ENCODE assay signal across 8 cellular contexts in genomic region chr9:136991993-136992818, GRCh38. TPM values are rescaled to one million over a fixed set of nuclear protein-coding genes. Genes with fewer than 3 reads are reported as not detected.
A peak's percentile ranks its signal among the peaks of the same experiment; 100 is the strongest.
DNase-seq lines count a peak whose midpoint lies in the region; ATAC-seq and TF ChIP-seq lines count a peak whose summit lies in the region.

Gene PAXX, plus strand, starts transcription at chr9:136992422. Its CDS starts 22 bp downstream, at chr9:136992444.

- peak within 1 kb of the TSS; percentile 82 for H3K27ac Mint-ChIP-seq in Caco-2 (ENCODE audit: unreplicated experiment)

- H3K36me3 ChIP-seq in Caco-2 (ENCODE audit: control insufficient read depth, insufficient read depth, low read length) (no peaks in the 10 kb centered on the region), OCI-LY3 (replicated peaks; ENCODE audit: low read depth, low read length) (peaks cover 7% of the 10 kb centered on the region), mucosa of descending colon (ENCODE audit: low read depth) (no peaks in the 10 kb centered on the region)

- TF ChIP-seq CTCF in Caco-2 (IDR thresholded peaks at IDR 0.05; ENCODE audit: insufficient read depth in 1 of 2, low read depth in 1 of 2, low read length in 1 of 2, severe bottlenecking in 1 of 2, unreplicated experiment in 1 of 2) (no peak), GM20000 (IDR thresholded peaks at IDR 0.05; ENCODE audit: extremely low read depth, missing control alignments) (no peak), OCI-LY3 (IDR thresholded peaks at IDR 0.05; ENCODE audit: low read depth, low read length) (no peak), epithelial cell of esophagus (IDR thresholded peaks at IDR 0.05; ENCODE audit: insufficient read depth, low read depth, low read length, missing control alignments) (no peak), mucosa of descending colon (IDR thresholded peaks at IDR 0.05) (no peak)

- peak within 1 kb of the TSS; percentile 96 for H3K4me2 ChIP-seq in OCI-LY3 (ENCODE audit: low read length)

- H3K4me1 ChIP-seq in Caco-2 (peaks cover 55% of the 10 kb centered on the region), OCI-LY3 (ENCODE audit: low read length) (peaks cover 10% of the 10 kb centered on the region; the same call in 1 of the 2 replicates), mucosa of descending colon (ENCODE audit: low read depth) (peaks cover 41% of the 10 kb centered on the region)

- TSS peak; percentile 88 for BruUV-seq in Caco-2 (replicated peaks; lab: Mats Ljungman, UMichigan)

- POLR2A ChIA-PET in Caco-2 (lab: Charles Lee): interaction anchor here (0.6 to 1.0 kb wide), 9 partner anchors 17 to 202 kb away, joined by 3 to 13 read pairs (median 4); partner anchors contain the start of genes MAN1B1, TMEM141 and TRAF2

- intact Hi-C loops in Caco-2 (cut with micrococcal nuclease; ENCODE audit: unreplicated experiment): no loop called here
- intact Hi-C loops in mucosa of descending colon (cut with DNase I, micrococcal nuclease): no loop called here

- peak; percentile 91 for ATAC-seq in mucosa of descending colon

- H2AFZ ChIP-seq in OCI-LY3 (ENCODE audit: low read depth, low read length): 0 out of 2 replicates have a peak within 1 kb of the TSS, but pooled peaks have one; percentile 71

- H3K9me3 ChIP-seq in Caco-2 (no peaks in the 10 kb centered on the region), OCI-LY3 (ENCODE audit: insufficient read depth, low read length) (no peaks in the 10 kb centered on the region), mucosa of descending colon (no peaks in the 10 kb centered on the region)

- peak within 1 kb of the TSS; percentile 72 for H3K9ac ChIP-seq in OCI-LY3 (ENCODE audit: low read length)

- H3K4me3 Mint-ChIP-seq in Caco-2 (ENCODE audit: unreplicated experiment): peak within 1 kb of the TSS; percentile 83

- no peaks in the 10 kb centered on the region for H3K27me3 Mint-ChIP-seq in Caco-2 (ENCODE audit: insufficient read depth, unreplicated experiment)

- peaks cover 36% of the 10 kb centered on the region for H3K36me3 Mint-ChIP-seq in Caco-2 (ENCODE audit: insufficient read depth, unreplicated experiment)

- H3K4me3 ChIP-seq in Caco-2 (ENCODE audit: low read depth, low read length) (peak within 1 kb of the TSS; percentile 87), OCI-LY3 (ENCODE audit: low read length) (peak within 1 kb of the TSS; percentile 87), epithelial cell of esophagus (ENCODE audit: low read length) (peak within 1 kb of the TSS; percentile 65), mucosa of descending colon (peak within 1 kb of the TSS; percentile 36)

- CTCF ChIA-PET in Caco-2 (lab: Charles Lee): interaction anchor here (0.5 to 2.7 kb wide), 9 partner anchors 37 to 237 kb away, joined by 3 to 18 read pairs (median 4); partner anchors contain the start of genes FBXW5 and NPDC1

- peak; percentile 93 to 96 for DNase-seq in Caco-2
- peak; percentile 100 for DNase-seq in GM20000 (ENCODE audit: low spot score)
- DNase-seq in HT1080 (ENCODE audit: low read depth): peak; percentile 54
- DNase-seq in activated T-cell treated with anti-CD3 and anti-CD28 coated beads for 1 hour (ENCODE audit: low read depth): peak; percentile 92
- peak; percentile 90 for DNase-seq in epithelial cell of esophagus (ENCODE audit: low read depth)
- peak; percentile 96 to 97 (median 97) for DNase-seq in mucosa of descending colon
- DNase-seq in stimulated activated CD8-positive, alpha-beta memory T cell treated with anti-CD3 and anti-CD28 coated beads, Interleukin-4, amount 100 ng/mL, for 1 hour (ENCODE audit: low read depth in 2 of 2, low spot score in 1 of 2): peak; percentile 88 to 89

- peak within 1 kb of the TSS; percentile 70 for H3K27ac ChIP-seq in OCI-LY3 (ENCODE audit: low read length)

- H3K9me3 Mint-ChIP-seq in Caco-2 (ENCODE audit: unreplicated experiment): no peaks in the 10 kb centered on the region

- peaks cover 8% of the 10 kb centered on the region; the same call in 1 of the 2 replicates for H3K79me2 ChIP-seq in OCI-LY3 (ENCODE audit: low read length)

- no peaks in the 10 kb centered on the region for H4K20me1 ChIP-seq in OCI-LY3 (ENCODE audit: insufficient read depth, low read length)

- H3K4me1 Mint-ChIP-seq in Caco-2 (ENCODE audit: low read depth, unreplicated experiment): peaks cover 30% of the 10 kb centered on the region

- H3K27me3 ChIP-seq in Caco-2 (replicated peaks; ENCODE audit: control insufficient read depth, insufficient read depth, low read length): no peaks in the 10 kb centered on the region
- peaks cover 8% of the 10 kb centered on the region for H3K27me3 ChIP-seq in OCI-LY3 (ENCODE audit: low read depth, low read length)

RNA-seq across cellular contexts. Expression of gene PAXX, which starts in this region (rescaled TPM):
- 66.2 TPM in 2 replicates for total RNA-seq in Caco-2 (2022)
- total RNA-seq in HT1080 (2014; rRNA removed; shearing (Covaris generic)): 68.0 and 77.8 TPM in 2 replicates
- polyA plus RNA-seq in HT1080 (2015; cell fraction: cytosol; rRNA removed): 86.2 and 98.5 TPM in 2 replicates
- polyA plus RNA-seq in HT1080 (2015; cell fraction: nucleus; rRNA removed): 201 and 220 TPM in 2 replicates
- 10 to 100 TPM; 32.0 to 39.9 (median 34.1) TPM for total RNA-seq in mucosa of descending colon

Comparison
In these comparisons a context has a peak if more than half of its experiments do, and no peak if none do; other contexts are left out.
1. Peak in every context shown above with its lines: DNase-seq, ATAC-seq, H3K4me3 ChIP-seq and H3K27ac ChIP-seq.
2. H3K4me3 ChIP-seq: peak in every context shown above with its lines; median percentile 87 in Caco-2; 87 in OCI-LY3; 65 in epithelial cell of esophagus; 36 in mucosa of descending colon.